Comparison of ENCODE assay signal across 8 cellular contexts in genomic region chr10:323651-324293, GRCh38.
DNase-seq lines count a peak whose midpoint lies in the region; ATAC-seq, FAIRE-seq and TF ChIP-seq lines count a peak whose summit lies in the region.

No MANE protein-coding gene starts in this region.

- H3K4me1 ChIP-seq in keratinocyte (ENCODE audit: control insufficient read depth, extremely low read depth, insufficient read depth, low read length), result peaks cover 23% of the 10 kb centered on the region

- peak overlapping the region; percentile 47 for H3K9ac ChIP-seq in keratinocyte (ENCODE audit: control insufficient read depth, extremely low read depth, insufficient read depth, low read length)

- FAIRE-seq in RCC 7860 (lab: Jason Lieb, UNC) (peak; percentile 95), keratinocyte (lab: Jason Lieb, UNC) (peak; percentile 91)

- H3K27me3 ChIP-seq in keratinocyte (ENCODE audit: control insufficient read depth, extremely low read depth, insufficient read depth, low read length), result no peaks in the 10 kb centered on the region

- H3K9me3 ChIP-seq in keratinocyte (ENCODE audit: control insufficient read depth, low read depth, low read length), result no peaks in the 10 kb centered on the region

- peak overlapping the region; percentile 80 for H2AFZ ChIP-seq in keratinocyte (ENCODE audit: control insufficient read depth, low read length)

- dilution Hi-C loops in keratinocyte (cut with MboI; ENCODE audit: extremely low pct_ligation_motif_present, low sequenced_read_pairs), result no loop called here

- no peaks in the 10 kb centered on the region for H3K36me3 ChIP-seq in keratinocyte (ENCODE audit: control insufficient read depth in 2 of 2, extremely low read depth in 1 of 2, insufficient read depth in 2 of 2, low read length in 2 of 2)

- no peaks in the 10 kb centered on the region for H3K79me2 ChIP-seq in keratinocyte (ENCODE audit: control insufficient read depth, insufficient read depth, low read length)

- peak overlapping the region; percentile 89 for H3K4me2 ChIP-seq in keratinocyte (ENCODE audit: control insufficient read depth, extremely low read depth, insufficient read depth, low read depth, low read length)

- no peak for TF ChIP-seq CTCF in keratinocyte (optimal IDR thresholded peaks at IDR 0.05 in 1 of 3, IDR thresholded peaks at IDR 0.05 in 1 of 3, conservative IDR thresholded peaks at IDR 0.05 in 1 of 3; ENCODE audit: extremely low read depth in 1 of 3, insufficient read depth in 2 of 3, low read length in 3 of 3)

- H3K4me3 ChIP-seq in keratinocyte (ENCODE audit: control insufficient read depth in 2 of 3, extremely low read depth in 1 of 3, insufficient read depth in 2 of 3, low read depth in 1 of 3, low read length in 3 of 3), result peak overlapping the region in 2 of 3 experiments; percentile 32 to 59

- DNase-seq in RCC 7860 (ENCODE audit: low spot score) (peak; percentile 91), anterior cingulate cortex (lab: John Stamatoyannopoulos, UW) (peak in 31 of 58 donors; percentile 3 to 66 (median 28)), keratinocyte (ENCODE audit: low read depth, low spot score) (peak; percentile 71), SIG-M5 (lab: John Stamatoyannopoulos, UW) (no peak), globus pallidus (ENCODE audit: low spot score) (no peak)
- peak; percentile 10 for DNase-seq in stimulated activated CD8-positive, alpha-beta memory T cell treated with anti-CD3 and anti-CD28 coated beads, Interleukin-12 subunit alpha, Interleukin-12 subunit beta, amount 100 ng/mL, for 24 hours (ENCODE audit: extremely low read depth)

- no peaks in the 10 kb centered on the region for H3K9me1 ChIP-seq in keratinocyte (ENCODE audit: control insufficient read depth, extremely low read depth, insufficient read depth, low read length)

- no peaks in the 10 kb centered on the region for H4K20me1 ChIP-seq in keratinocyte (ENCODE audit: control insufficient read depth, extremely low read depth, insufficient read depth, low read length)

- peak; percentile 99 for ATAC-seq in GM18858 (IDR thresholded peaks at IDR 0.05; ENCODE audit: unreplicated experiment)
- peak; percentile 90 for ATAC-seq in HG02943 (IDR thresholded peaks at IDR 0.05; ENCODE audit: low read depth, unreplicated experiment)

- H3K27ac ChIP-seq in keratinocyte (ENCODE audit: control insufficient read depth, insufficient read depth, low read length), result peak overlapping the region; percentile 71

Comparison
In these comparisons a context has a peak if more than half of its experiments do, and no peak if none do; other contexts are left out.
1. DNase-seq: peak in RCC 7860 (single experiment), anterior cingulate cortex (31 of 58), keratinocyte (single experiment) and stimulated activated CD8-positive, alpha-beta memory T cell treated with anti-CD3 and anti-CD28 coated beads, Interleukin-12 subunit alpha, Interleukin-12 subunit beta, amount 100 ng/mL, for 24 hours (single experiment); none in SIG-M5 (single experiment) and globus pallidus (single experiment).